ENCODE assay signal across 15 cellular contexts in genomic region chr4:187929024-187929423, GRCh38.
A peak's percentile ranks its signal among the peaks of the same experiment; 100 is the strongest.
DNase-seq lines count a peak whose midpoint lies in the region; ATAC-seq and TF ChIP-seq lines count a peak whose summit lies in the region.
"Had no signal": no experiment of that assay in that cellular context is flagged by ENCODE, and none has a peak within 500 bp of the region (broad histone marks: within the 10 kb centered on the region; RNA-seq: fewer than 3 reads in every experiment).

No MANE protein-coding gene starts in this region.

- H3K27ac Mint-ChIP-seq in stimulated activated memory B cell treated with anti-CD40 and anti-IgM and Interleukin-4, amounts not matched to agents 10 μg/mL and 1 μg/mL and 100 μg/mL, for 72 hours = no peak overlapping the region
- H3K27ac Mint-ChIP-seq: T-helper 2 cell treated with Interferon-gamma antibody and Interleukin-4, amounts not matched to agents 5 μg/mL and 100 μg/mL, for 36 hours had no signal

- peaks cover 0 to 2% of the 10 kb centered on the region in 2 experiments for H3K4me1 ChIP-seq in trophoblast cell (ENCODE audit: control insufficient read depth in 1 of 2, insufficient read depth in 2 of 2, low read length in 2 of 2)
- H3K4me1 ChIP-seq in tibial artery = no peaks in the 10 kb centered on the region
- H3K4me1 ChIP-seq: parathyroid adenoma, spleen had no signal

- no peaks in the 10 kb centered on the region for H3K27me3 ChIP-seq in trophoblast cell (ENCODE audit: insufficient read depth, low read length)
- no peaks in the 10 kb centered on the region for H3K27me3 ChIP-seq in tibial artery
- H3K27me3 ChIP-seq: MG63, spleen had no signal

- H3K79me1 ChIP-seq in trophoblast cell (ENCODE audit: low read length) = no peaks in the 10 kb centered on the region

- H3K4me1 Mint-ChIP-seq in stimulated activated memory B cell treated with anti-CD40 and anti-IgM and Interleukin-4, amounts not matched to agents 10 μg/mL and 1 μg/mL and 100 μg/mL, for 72 hours = no peaks in the 10 kb centered on the region

- peak; percentile 17 for DNase-seq in NCI-H748 (lab: John Stamatoyannopoulos, UW; ENCODE audit: unreplicated experiment)
- DNase-seq in NCI-H748 treated with DMSO at 0.1 percent for 48 hours (lab: John Stamatoyannopoulos, UW) = no peak
- peak; percentile 7 for DNase-seq in NCI-H524 treated with DMSO at 0.1 percent for 48 hours (lab: John Stamatoyannopoulos, UW)
- peak in 1 of 2 donors; percentile 6 for DNase-seq in cardiac fibroblast (ENCODE audit: low read depth in 2 of 2)
- peak; percentile 9 to 43 for DNase-seq in trophoblast cell
- DNase-seq in tibial artery = no peak
- DNase-seq: activated CD4-positive, alpha-beta T cell treated with anti-CD3 and anti-CD28 coated beads, Interleukin-2, amount 50 U/mL, for 48 hours; activated effector memory CD4-positive, alpha-beta T cell treated with Interleukin-2 at 50 U/mL for 16 hours; Calu3; spleen had no signal

- intact Hi-C loops in tibial artery (cut with DNase I; ENCODE audit: low total_unique reads) = no loop called here

- H3K4me3 ChIP-seq in cardiac fibroblast (replicated peaks in 1 of 2; ENCODE audit: low read depth in 2 of 2, low read length in 2 of 2) (no peak overlapping the region), trophoblast cell (ENCODE audit: low read depth, low read length) (no peak overlapping the region), tibial artery (no peak overlapping the region)
- H3K4me3 ChIP-seq: MG63, spleen had no signal

- H3K79me2 ChIP-seq in trophoblast cell (ENCODE audit: control insufficient read depth, insufficient read depth, low read length, poor library complexity) = no peaks in the 10 kb centered on the region
- H3K79me2 ChIP-seq: parathyroid adenoma had no signal

- no peak overlapping the region for H3K4me3 Mint-ChIP-seq in stimulated activated memory B cell treated with anti-CD40 and anti-IgM and Interleukin-4, amounts not matched to agents 10 μg/mL and 1 μg/mL and 100 μg/mL, for 72 hours
- H3K4me3 Mint-ChIP-seq: T-helper 2 cell treated with Interferon-gamma antibody and Interleukin-4, amounts not matched to agents 5 μg/mL and 100 μg/mL, for 36 hours had no signal

- no peak overlapping the region for H2BK12ac ChIP-seq in trophoblast cell (ENCODE audit: low read length)

- H2AK5ac ChIP-seq in trophoblast cell (ENCODE audit: low read length) = no peak overlapping the region

- H2BK5ac ChIP-seq in trophoblast cell (ENCODE audit: low read depth, low read length, poor library complexity) = no peak overlapping the region

- no peak overlapping the region for H3K4ac ChIP-seq in trophoblast cell (ENCODE audit: low read depth, low read length)

- H4K12ac ChIP-seq in trophoblast cell (ENCODE audit: low read depth, low read length) = no peak overlapping the region

- no peak overlapping the region for H3K14ac ChIP-seq in trophoblast cell (ENCODE audit: low read length)

- peaks cover 5% of the 10 kb centered on the region for H3K9me3 Mint-ChIP-seq in stimulated activated memory B cell treated with anti-CD40 and anti-IgM and Interleukin-4, amounts not matched to agents 10 μg/mL and 1 μg/mL and 100 μg/mL, for 72 hours

- TF ChIP-seq CTCF in cardiac fibroblast (IDR thresholded peaks at IDR 0.05; ENCODE audit: low read depth, low read length) = peak; percentile 24
- no peak for TF ChIP-seq CTCF in tibial artery (IDR thresholded peaks at IDR 0.05)

- no peak overlapping the region for H3K4me2 ChIP-seq in trophoblast cell (ENCODE audit: low read length)

- no peak overlapping the region for H2AFZ ChIP-seq in trophoblast cell (ENCODE audit: insufficient read depth, low read length, poor library complexity)
- H2AFZ ChIP-seq: parathyroid adenoma had no signal

- H4K91ac ChIP-seq in trophoblast cell (ENCODE audit: low read depth, low read length) = no peak overlapping the region

- H3K27ac ChIP-seq in trophoblast cell (ENCODE audit: low read depth, low read length) (no peak overlapping the region), tibial artery (no peak overlapping the region)
- H3K27ac ChIP-seq: parathyroid adenoma, spleen had no signal

- H3K27me3 Mint-ChIP-seq in stimulated activated memory B cell treated with anti-CD40 and anti-IgM and Interleukin-4, amounts not matched to agents 10 μg/mL and 1 μg/mL and 100 μg/mL, for 72 hours = no peaks in the 10 kb centered on the region

- H2BK120ac ChIP-seq in trophoblast cell (ENCODE audit: insufficient read depth, low read length, poor library complexity) = no peak overlapping the region

- ATAC-seq in GM21529 (IDR thresholded peaks at IDR 0.05; ENCODE audit: unreplicated experiment) = no peak
- no peak for ATAC-seq in stimulated activated memory B cell treated with anti-CD40 and anti-IgM and Interleukin-4, amounts not matched to agents 10 μg/mL and 1 μg/mL and 100 μg/mL, for 72 hours

- H3K36me3 ChIP-seq in trophoblast cell (ENCODE audit: control insufficient read depth in 1 of 2, insufficient read depth in 2 of 2, low read length in 2 of 2) = no peaks in the 10 kb centered on the region
- no peaks in the 10 kb centered on the region for H3K36me3 ChIP-seq in tibial artery
- H3K36me3 ChIP-seq: MG63, spleen had no signal

- no peaks in the 10 kb centered on the region for H3K36me3 Mint-ChIP-seq in stimulated activated memory B cell treated with anti-CD40 and anti-IgM and Interleukin-4, amounts not matched to agents 10 μg/mL and 1 μg/mL and 100 μg/mL, for 72 hours

- no peak overlapping the region for H4K8ac ChIP-seq in trophoblast cell (ENCODE audit: low read depth, low read length)

- no peak overlapping the region for H3K23ac ChIP-seq in trophoblast cell (ENCODE audit: low read length)

- H3K9me3 ChIP-seq in trophoblast cell (ENCODE audit: insufficient read depth, low read depth, low read length) = no peaks in the 10 kb centered on the region
- no peaks in the 10 kb centered on the region for H3K9me3 ChIP-seq in tibial artery
- H3K9me3 ChIP-seq: MG63 had no signal

- no peak overlapping the region for H3K18ac ChIP-seq in trophoblast cell (ENCODE audit: low read length)

- no CpG with 5 or more reads among the region's 7 CpGs for WGBS in trophoblast cell (ENCODE audit: extremely low coverage, insufficient coverage, insufficient read length)

- no peak overlapping the region for H3K9ac ChIP-seq in trophoblast cell (ENCODE audit: low read length)
- H3K9ac ChIP-seq: parathyroid adenoma had no signal

Comparison
In these comparisons a context has a peak if more than half of its experiments do, and no peak if none do; other contexts are left out.
1. DNase-seq: peak in NCI-H748 (single experiment), NCI-H524 treated with DMSO at 0.1 percent for 48 hours (single experiment) and trophoblast cell (2 of 2); none in NCI-H748 treated with DMSO at 0.1 percent for 48 hours (single experiment) and tibial artery (0 of 2).